ENCODE assay signal across 26 cellular contexts in the genomic region with DNA sequence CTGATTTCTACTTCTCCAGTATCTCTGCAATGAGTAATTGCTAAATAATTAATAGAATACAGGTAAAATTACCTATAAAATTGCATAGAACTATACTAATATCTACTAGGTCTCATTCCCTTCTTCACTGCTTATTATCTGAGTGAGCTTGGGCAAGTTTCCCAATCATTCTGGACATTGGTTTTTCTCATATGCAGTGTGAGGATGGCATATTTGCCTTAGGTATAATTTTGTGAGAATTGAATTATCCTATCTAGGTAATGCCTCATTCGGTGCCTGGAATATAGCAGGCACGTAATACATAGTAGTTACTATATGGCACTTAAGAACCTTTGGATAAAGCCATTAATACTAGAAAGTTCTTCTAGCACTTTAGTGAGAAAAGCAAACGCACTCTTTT.
"Had no signal": no experiment of that assay in that cellular context is flagged by ENCODE, and none has a peak within 500 bp of the region (broad histone marks: within the 10 kb centered on the region; RNA-seq: fewer than 3 reads in every experiment).

No MANE protein-coding gene starts in this region.

- H3K9me3 ChIP-seq: stomach, suprapubic skin, testis, thoracic aorta, thyroid gland, tibial artery, tibial nerve, transverse colon, upper lobe of left lung, upper lobe of right lung, uterus, vagina had no signal

- ATAC-seq: stimulated activated effector memory CD8-positive, alpha-beta T cell treated with anti-CD3 and anti-CD28 coated beads, Interleukin-12 subunit alpha, Interleukin-12 subunit beta, amount 100 ng/mL, for 72 hours; stimulated activated memory B cell treated with anti-CD40 and anti-IgM and Interleukin-4, amounts not matched to agents 10 μg/mL and 1 μg/mL and 100 μg/mL, for 72 hours; stimulated activated naive B cell treated with anti-CD40 and anti-IgM and Interleukin-4, amounts not matched to agents 10 μg/mL and 1 μg/mL and 100 μg/mL, for 72 hours; stimulated activated naive CD8-positive, alpha-beta T cell treated with anti-CD3 and anti-CD28 coated beads, Interleukin-15, amount 100 ng/mL, for 72 hours; stimulated activated naive CD8-positive, alpha-beta T cell treated with anti-CD3 and anti-CD28 coated beads, Interleukin-15, Interleukin-2, amounts not matched to agents 100 U/mL and 50 U/mL, for 24 hours; upper lobe of right lung had no signal

- DNase-seq: stimulated activated CD4-positive, alpha-beta T cell treated with anti-CD3 and anti-CD28 coated beads, Interleukin-2, amount 100 ng/mL, for 48 hours; stimulated activated CD4-positive, alpha-beta T cell treated with anti-CD3 and anti-CD28 coated beads, Interleukin-4, amount 100 ng/mL, for 1 hour; stimulated activated CD4-positive, alpha-beta T cell treated with anti-CD3 and anti-CD28 coated beads, Interleukin-4, amount 100 ng/mL, for 24 hours; stimulated activated CD4-positive, alpha-beta T cell treated with anti-CD3 and anti-CD28 coated beads, Interleukin-4, amount 100 ng/mL, for 4 hours; stimulated activated CD8-positive, alpha-beta memory T cell treated with anti-CD3 and anti-CD28 coated beads, Interleukin-4, amount 100 ng/mL, for 48 hours; stimulated activated naive B cell treated with anti-CD40 and anti-IgM and Interleukin-4, amounts not matched to agents 10 μg/mL and 1 μg/mL and 100 μg/mL, for 72 hours; stimulated activated naive CD4-positive, alpha-beta T cell; stimulated activated naive CD4-positive, alpha-beta T cell treated with Interleukin-2 at 50 U/mL for 16 hours; stimulated activated naive CD8-positive, alpha-beta T cell treated with anti-CD3 and anti-CD28 coated beads, Interleukin-15, amount 100 ng/mL, for 72 hours; stimulated activated naive CD8-positive, alpha-beta T cell treated with anti-CD3 and anti-CD28 coated beads, Interleukin-15, Interleukin-2, amounts not matched to agents 100 U/mL and 50 U/mL, for 24 hours; stomach; substantia nigra; testis; thyroid gland; tibial artery; transverse colon; trophoblast cell; upper lobe of left lung; upper lobe of right lung; uterus had no signal

- H3K4me1 ChIP-seq: stomach, suprapubic skin, testis, thyroid gland, tibial artery, tibial nerve, transverse colon, upper lobe of left lung, upper lobe of right lung, uterus, vagina had no signal

- H3K4me3 ChIP-seq: stomach, suprapubic skin, testis, thoracic aorta, thyroid gland, tibial artery, tibial nerve, transverse colon, upper lobe of left lung, upper lobe of right lung, uterus, vagina had no signal

- H3K36me3 ChIP-seq: stomach, suprapubic skin, thoracic aorta, thyroid gland, tibial artery, tibial nerve, transverse colon, upper lobe of left lung, upper lobe of right lung, uterus, vagina had no signal

- H3K27ac ChIP-seq: stomach, suprapubic skin, testis, thoracic aorta, thyroid gland, tibial artery, tibial nerve, transverse colon, upper lobe of left lung, upper lobe of right lung, uterus, vagina had no signal

- H3K27me3 ChIP-seq: suprapubic skin, testis, thyroid gland, tibial artery, tibial nerve, transverse colon, upper lobe of left lung, upper lobe of right lung, uterus, vagina had no signal
